15 cellular contexts compared by ENCODE assay signal in the genomic region with DNA sequence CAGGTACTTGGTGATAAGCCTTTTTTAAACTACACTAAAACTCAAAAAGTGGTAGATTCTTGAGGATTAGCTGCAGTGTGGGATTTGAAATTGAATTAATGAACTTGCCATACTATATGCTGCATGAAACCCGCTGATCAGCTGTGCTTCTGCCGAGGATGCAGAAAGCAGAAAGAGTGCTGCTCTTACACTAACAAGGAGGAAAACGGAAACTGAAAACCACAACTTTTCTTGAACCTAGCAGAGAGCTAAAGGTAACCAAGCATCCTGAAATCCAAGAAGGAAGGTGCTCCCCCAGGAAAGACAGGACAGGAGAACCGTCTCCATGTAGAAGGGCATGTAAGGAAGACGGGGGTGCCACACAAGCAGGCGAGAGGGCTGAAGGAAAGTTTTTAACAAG. TPM values are rescaled to one million over a fixed set of nuclear protein-coding genes. Genes with fewer than 3 reads are reported as not detected.
DNase-seq lines count a peak whose midpoint lies in the region; ATAC-seq and TF ChIP-seq lines count a peak whose summit lies in the region.
"Had no signal": no experiment of that assay in that cellular context is flagged by ENCODE, and none has a peak within 500 bp of the region (broad histone marks: within the 10 kb centered on the region; RNA-seq: fewer than 3 reads in every experiment).

No MANE protein-coding gene starts in this region.

- no peak overlapping the region for H2AFZ ChIP-seq in ACC112 (ENCODE audit: low read length, unreplicated experiment)
- H2AFZ ChIP-seq: parathyroid adenoma had no signal

- POLR2A ChIA-PET in T-cell (lab: Charles Lee) = no interaction called here

- DNase-seq in GM12865 (ENCODE audit: low read depth) = peak; percentile 10
- no peak for DNase-seq in T-cell
- no peak for DNase-seq in memory B cell (ENCODE audit: low spot score in 2 of 2)
- no peak for DNase-seq in NCI-H2227 treated with DMSO at 0.1 percent for 48 hours (lab: John Stamatoyannopoulos, UW)
- no peak for DNase-seq in NCI-H2171 (lab: John Stamatoyannopoulos, UW)
- no peak for DNase-seq in activated effector memory CD4-positive, alpha-beta T cell treated with anti-CD3 and anti-CD28 coated beads, Interleukin-2, amount 50 U/mL, for 16 hours
- DNase-seq: NCI-H1417, stomach, WERI-Rb-1 had no signal

- H3K4me3 ChIP-seq in ACC112 (ENCODE audit: low read depth, low read length) (no peak overlapping the region), GM12865 (ENCODE audit: low read depth, low read length) (no peak overlapping the region)
- H3K4me3 ChIP-seq: K562, stomach, vagina had no signal

- no peak for TF ChIP-seq CTCF in GM12865 (IDR thresholded peaks at IDR 0.05; ENCODE audit: insufficient read depth, low read depth, low read length, missing control alignments)

- H3K9me3 Mint-ChIP-seq in T-cell (no peaks in the 10 kb centered on the region), memory B cell (peaks cover 1% of the 10 kb centered on the region)

- ATAC-seq in T-cell (replicated peaks in 1 of 4) (peak in 2 of 4 experiments; percentile 33 to 48), memory B cell (ENCODE audit: low read depth) (no peak), GM19463 (IDR thresholded peaks at IDR 0.05; ENCODE audit: unreplicated experiment) (no peak)
- ATAC-seq: K562 had no signal

- H3K27ac ChIP-seq in ACC112 (ENCODE audit: low read depth, low read length) = peak overlapping the region; percentile 34; the same call in 1 of the 2 replicates
- H3K27ac ChIP-seq: parathyroid adenoma, stomach, vagina, WERI-Rb-1 had no signal

- no peaks in the 10 kb centered on the region for H3K27me3 ChIP-seq in ACC112 (ENCODE audit: insufficient read depth, low read length)
- H3K27me3 ChIP-seq: stomach, vagina had no signal

- peak overlapping the region in 1 of 3 donors; percentile 12 for H3K4me3 Mint-ChIP-seq in T-cell
- H3K4me3 Mint-ChIP-seq in memory B cell = peak overlapping the region; percentile 46
- H3K4me3 Mint-ChIP-seq: B cell had no signal

- no peaks in the 10 kb centered on the region for H3K27me3 Mint-ChIP-seq in T-cell
- H3K27me3 Mint-ChIP-seq in memory B cell = no peaks in the 10 kb centered on the region
- H3K27me3 Mint-ChIP-seq: B cell had no signal

- peaks cover 28% of the 10 kb centered on the region for H3K36me3 Mint-ChIP-seq in T-cell
- H3K36me3 Mint-ChIP-seq in memory B cell = peaks cover 20% of the 10 kb centered on the region

- CTCF ChIA-PET in T-cell (lab: Charles Lee) = no interaction called here

- H3K27ac Mint-ChIP-seq in T-cell (peak overlapping the region; percentile 6 to 74), memory B cell (no peak overlapping the region)
- H3K27ac Mint-ChIP-seq: B cell had no signal

- H3K36me3 ChIP-seq in ACC112 (ENCODE audit: insufficient read depth, low read length) = peaks cover 11% of the 10 kb centered on the region; the same call in 1 of the 2 replicates

- H3K79me2 ChIP-seq in ACC112 (ENCODE audit: control insufficient read depth, insufficient read depth, low read length, unreplicated experiment) = peaks cover 7% of the 10 kb centered on the region

- H3K4me1 Mint-ChIP-seq in T-cell (peaks cover 17 to 21% (median 21%) of the 10 kb centered on the region in 3 donors), memory B cell (peaks cover 15% of the 10 kb centered on the region)

- H3K4me1 ChIP-seq in ACC112 (ENCODE audit: control insufficient read depth, insufficient read depth, low read length, unreplicated experiment) = peaks cover 10% of the 10 kb centered on the region
- H3K4me1 ChIP-seq: vagina had no signal

RNA-seq across cellular contexts. Expression of a gene that starts 32.5 kb away (rescaled TPM):
- 10 to 100 TPM; 58.7 to 88.1 (median 70.6) TPM for total RNA-seq in T-cell

RNA-seq across cellular contexts. Expression of a gene that starts 50.2 kb away (rescaled TPM):
- 1 to 10 TPM; 1.3 to 3.0 (median 2.2) TPM for total RNA-seq in T-cell
